Comparison of ENCODE assay signal across 12 cellular contexts in the genomic region with DNA sequence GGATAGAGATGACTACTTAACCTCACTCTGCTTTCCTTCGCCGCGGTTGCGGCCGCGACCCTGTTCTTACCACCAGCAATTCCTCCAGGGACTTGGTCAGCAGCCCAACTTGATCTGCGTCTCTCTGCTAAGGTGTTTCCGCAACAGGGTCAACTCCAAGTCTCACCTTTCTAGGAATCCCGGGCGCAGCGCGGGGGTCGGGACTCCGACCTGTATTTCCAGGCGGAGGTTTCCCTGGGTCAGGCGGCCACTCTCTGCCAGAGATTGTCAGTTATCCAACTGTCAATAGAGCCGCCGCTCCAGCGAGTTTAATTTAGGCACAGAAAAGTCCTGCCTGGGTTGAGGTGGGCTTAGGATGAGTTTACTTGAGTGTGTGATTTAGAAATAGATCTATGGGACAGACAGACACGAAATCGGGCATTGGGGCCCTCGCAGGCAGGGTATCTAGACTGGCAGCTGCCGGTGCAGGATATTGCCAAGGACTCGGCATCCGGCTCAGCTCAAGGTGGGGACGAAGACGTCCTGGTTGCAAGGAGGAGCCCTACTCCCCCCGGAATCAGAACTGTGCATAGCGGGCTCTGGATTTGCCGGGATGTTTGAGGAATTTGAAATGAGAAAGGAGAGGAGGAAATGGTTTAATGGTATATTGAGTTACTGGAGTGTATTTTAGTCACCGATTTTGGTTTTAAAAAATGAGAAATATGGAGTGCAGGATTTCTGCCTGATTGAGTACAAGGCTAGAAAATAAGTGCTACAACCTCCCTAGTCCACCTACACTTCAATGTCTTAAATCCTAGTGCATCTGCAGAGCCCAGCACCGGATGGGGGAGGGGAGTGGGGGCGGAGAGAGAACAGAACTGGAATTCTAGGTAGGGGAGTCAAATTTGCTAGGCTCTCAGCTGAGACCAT. TPM values are rescaled to one million over a fixed set of nuclear protein-coding genes. Genes with fewer than 3 reads are reported as not detected.
DNase-seq lines count a peak whose midpoint lies in the region; ATAC-seq and TF ChIP-seq lines count a peak whose summit lies in the region.
"Had no signal": no experiment of that assay in that cellular context is flagged by ENCODE, and none has a peak within 500 bp of the region (broad histone marks: within the 10 kb centered on the region; RNA-seq: fewer than 3 reads in every experiment).

No MANE protein-coding gene starts in this region.

- no peaks in the 10 kb centered on the region for H3K79me1 ChIP-seq in H9 (ENCODE audit: insufficient read depth, low read depth, low read length, poor library complexity, severe bottlenecking)

- CTCF ChIA-PET in activated B cell treated with CpG ODN at 0.5 μM for 24 hours (lab: Charles Lee), result no interaction called here

- intact Hi-C loops in activated B cell treated with CpG ODN at 0.5 μM for 24 hours (cut with micrococcal nuclease) (loop anchor here (10.0 kb wide), 1 partner anchor 316 kb away; no protein-coding TSS in a partner anchor), lower lobe of right lung (cut with DNase I) (no loop called here)

- H3K4me1 ChIP-seq in BE2C, result no peaks in the 10 kb centered on the region
- H3K4me1 ChIP-seq in H9 (ENCODE audit: insufficient read depth, low read length), result no peaks in the 10 kb centered on the region
- H3K4me1 ChIP-seq in lower lobe of right lung, result no peaks in the 10 kb centered on the region
- H3K4me1 ChIP-seq: pancreas had no signal

- no peak overlapping the region for H2BK5ac ChIP-seq in H9 (ENCODE audit: insufficient read length, low read length)

- H3T11ph ChIP-seq in H9 (ENCODE audit: low read length), result no peak overlapping the region

- H3K18ac ChIP-seq in H9 (ENCODE audit: insufficient read length, low read depth, low read length), result no peak overlapping the region

- no peak overlapping the region for H3K4ac ChIP-seq in H9 (ENCODE audit: low read depth, low read length)

- POLR2A ChIA-PET in activated B cell treated with CpG ODN at 0.5 μM for 24 hours (lab: Charles Lee), result no interaction called here

- H3K9ac ChIP-seq in H9 (ENCODE audit: extremely low read depth, insufficient read length, low read length), result peak overlapping the region; percentile 32

- H3K9me3 ChIP-seq in BE2C, result no peaks in the 10 kb centered on the region
- no peaks in the 10 kb centered on the region for H3K9me3 ChIP-seq in H9 (ENCODE audit: control insufficient read depth, low read depth, low read length)
- H3K9me3 ChIP-seq in lower lobe of right lung, result no peaks in the 10 kb centered on the region
- H3K9me3 ChIP-seq: pancreas had no signal

- H4K91ac ChIP-seq in H9 (ENCODE audit: insufficient read length, low read depth, low read length), result no peak overlapping the region

- H3K36me3 ChIP-seq in BE2C, result no peaks in the 10 kb centered on the region
- no peaks in the 10 kb centered on the region for H3K36me3 ChIP-seq in lower lobe of right lung
- H3K36me3 ChIP-seq: pancreas, upper lobe of left lung had no signal

- H3K27me3 ChIP-seq in BE2C, result peaks cover 57% of the 10 kb centered on the region
- peaks cover 1% of the 10 kb centered on the region; the same call in 1 of the 2 replicates for H3K27me3 ChIP-seq in H9 (ENCODE audit: insufficient read depth, low read length)
- H3K27me3 ChIP-seq in lower lobe of right lung (ENCODE audit: low read depth), result peaks cover 100% of the 10 kb centered on the region

- peak overlapping the region; percentile 84 for H3K4me2 ChIP-seq in H9 (ENCODE audit: insufficient read depth, insufficient read length, low read length)

- 100% methylated on average over 1 of the region's 33 CpGs for WGBS in H9 (ENCODE audit: extremely low coverage, insufficient read length, low lambda C conversion rate)

- H4K5ac ChIP-seq in H9 (ENCODE audit: insufficient read length, low read depth, low read length), result no peak overlapping the region

- DNase-seq in BE2C, result no peak
- DNase-seq in H9, result peak; percentile 69
- DNase-seq in activated B cell treated with CpG ODN at 0.5 μM for 24 hours, result no peak
- peak; percentile 73 for DNase-seq in islet precursor cell
- no peak for DNase-seq in lower lobe of right lung
- DNase-seq in caudate nucleus (lab: John Stamatoyannopoulos, UW), result no peak
- DNase-seq: hypothalamus; NK-92 treated with Interleukin-12 subunit alpha and Interleukin-12 subunit beta, amount 100 ng/mL, for 24 hours; pancreas had no signal

- peaks cover 17% of the 10 kb centered on the region for H3K23me2 ChIP-seq in H9 (ENCODE audit: insufficient read length, low read depth, low read length, poor library complexity, severe bottlenecking)

- peaks cover 76% of the 10 kb centered on the region for H3K27me3 Mint-ChIP-seq in H9 (ENCODE audit: low read depth)
- peaks cover 77% of the 10 kb centered on the region for H3K27me3 Mint-ChIP-seq in activated B cell treated with CpG ODN at 0.5 μM for 24 hours

- H3K4me3 Mint-ChIP-seq in H9 (peak overlapping the region; percentile 77 to 87), activated B cell treated with CpG ODN at 0.5 μM for 24 hours (peak overlapping the region; percentile 30)

- no peak overlapping the region for H2BK12ac ChIP-seq in H9 (ENCODE audit: insufficient read length, low read depth, low read length)

- H3K27ac Mint-ChIP-seq in H9, result no peak overlapping the region
- H3K27ac Mint-ChIP-seq in activated B cell treated with CpG ODN at 0.5 μM for 24 hours, result no peak overlapping the region

- H2BK15ac ChIP-seq in H9 (ENCODE audit: low read depth, low read length), result no peak overlapping the region

- H2AK5ac ChIP-seq in H9 (ENCODE audit: insufficient read length, low read length), result no peak overlapping the region

- H2BK20ac ChIP-seq in H9 (ENCODE audit: low read depth, low read length, poor library complexity, severe bottlenecking), result no peak overlapping the region

- H2BK120ac ChIP-seq in H9 (ENCODE audit: low read depth, low read length, poor library complexity, severe bottlenecking), result no peak overlapping the region

- no peaks in the 10 kb centered on the region for H3K36me3 Mint-ChIP-seq in H9 (ENCODE audit: insufficient read depth in 1 of 3, low read depth in 3 of 3)
- H3K36me3 Mint-ChIP-seq in activated B cell treated with CpG ODN at 0.5 μM for 24 hours (ENCODE audit: low read depth), result peaks cover 11% of the 10 kb centered on the region

- H4K20me1 ChIP-seq in H9 (ENCODE audit: control insufficient read depth, insufficient read depth, insufficient read length), result no peaks in the 10 kb centered on the region

- TF ChIP-seq CTCF in BE2C (IDR thresholded peaks at IDR 0.05; ENCODE audit: low read depth, low read length) (no peak), H9 (conservative IDR thresholded peaks at IDR 0.05) (no peak), activated B cell treated with CpG ODN at 0.5 μM for 24 hours (IDR thresholded peaks at IDR 0.05) (no peak), lower lobe of right lung (IDR thresholded peaks at IDR 0.05) (no peak)

- H2AFZ ChIP-seq in H9 (ENCODE audit: low read length), result no peak overlapping the region

- H3K4me3 ChIP-seq in BE2C (ENCODE audit: low read depth, low read length) (peak overlapping the region; percentile 55), lower lobe of right lung (no peak overlapping the region)
- H3K4me3 ChIP-seq: pancreas, upper lobe of left lung had no signal

- H3K79me2 ChIP-seq in H9 (ENCODE audit: insufficient read depth, low read length), result no peaks in the 10 kb centered on the region

- ATAC-seq in activated B cell treated with CpG ODN at 0.5 μM for 24 hours (ENCODE audit: low read depth) (no peak), GM21390 (IDR thresholded peaks at IDR 0.05; ENCODE audit: unreplicated experiment) (no peak), GM21529 (IDR thresholded peaks at IDR 0.05; ENCODE audit: unreplicated experiment) (no peak), lower lobe of right lung (no peak)
- ATAC-seq: pancreas had no signal

- no peak overlapping the region for H3K56ac ChIP-seq in H9 (ENCODE audit: insufficient read length, low read depth, low read length)

- no peak overlapping the region for H3K14ac ChIP-seq in H9 (ENCODE audit: insufficient read depth, low read length)

- no peak overlapping the region for H4K8ac ChIP-seq in H9 (replicated peaks; ENCODE audit: insufficient read length, low read depth, low read length)

- H3K9me3 Mint-ChIP-seq in H9, result peaks cover 0 to 4% of the 10 kb centered on the region in 2 experiments; a peak in 1 of 5 replicates
- H3K9me3 Mint-ChIP-seq in activated B cell treated with CpG ODN at 0.5 μM for 24 hours, result peaks cover 20% of the 10 kb centered on the region

- H3K27ac ChIP-seq in H9 (ENCODE audit: insufficient read length, low read depth, low read length) (no peak overlapping the region), lower lobe of right lung (no peak overlapping the region), caudate nucleus (ENCODE audit: low read depth, low read length) (no peak overlapping the region)
- H3K27ac ChIP-seq: pancreas, upper lobe of left lung had no signal

- no peak overlapping the region for H3K23ac ChIP-seq in H9 (ENCODE audit: insufficient read length, low read depth, low read length)

- H3K4me1 Mint-ChIP-seq in H9, result peaks cover 26 to 31% of the 10 kb centered on the region in 2 experiments
- H3K4me1 Mint-ChIP-seq in activated B cell treated with CpG ODN at 0.5 μM for 24 hours, result no peaks in the 10 kb centered on the region

RNA-seq across cellular contexts. Expression of a gene that starts 23.7 kb away (rescaled TPM):
- polyA plus RNA-seq in BE2C (2012; ENCODE audit: insufficient read depth, insufficient read length, low read depth), result not detected
- total RNA-seq in H9 (2021) (not detected in 2 replicates), activated B cell treated with CpG ODN at 0.5 μM for 24 hours (not detected in 2 replicates), lower lobe of right lung (not detected)
- total RNA-seq: upper lobe of left lung had no signal

RNA-seq across cellular contexts. Expression of a gene that starts 40.9 kb away (rescaled TPM):
- polyA plus RNA-seq in BE2C (2012; ENCODE audit: insufficient read depth, insufficient read length, low read depth), result not detected
- total RNA-seq in H9 (2021) (14.8 and 17.7 TPM in 2 replicates), activated B cell treated with CpG ODN at 0.5 μM for 24 hours (0.73 and 0.91 TPM in 2 replicates), lower lobe of right lung (13.4 TPM)

Comparison
In these comparisons a context has a peak if more than half of its experiments do, and no peak if none do; other contexts are left out.
1. DNase-seq: peak in H9 (single experiment) and islet precursor cell (single experiment); none in BE2C (single experiment), activated B cell treated with CpG ODN at 0.5 μM for 24 hours (single experiment), lower lobe of right lung (single experiment) and caudate nucleus (0 of 61).